8 cellular contexts compared by ENCODE assay signal in the genomic region with DNA sequence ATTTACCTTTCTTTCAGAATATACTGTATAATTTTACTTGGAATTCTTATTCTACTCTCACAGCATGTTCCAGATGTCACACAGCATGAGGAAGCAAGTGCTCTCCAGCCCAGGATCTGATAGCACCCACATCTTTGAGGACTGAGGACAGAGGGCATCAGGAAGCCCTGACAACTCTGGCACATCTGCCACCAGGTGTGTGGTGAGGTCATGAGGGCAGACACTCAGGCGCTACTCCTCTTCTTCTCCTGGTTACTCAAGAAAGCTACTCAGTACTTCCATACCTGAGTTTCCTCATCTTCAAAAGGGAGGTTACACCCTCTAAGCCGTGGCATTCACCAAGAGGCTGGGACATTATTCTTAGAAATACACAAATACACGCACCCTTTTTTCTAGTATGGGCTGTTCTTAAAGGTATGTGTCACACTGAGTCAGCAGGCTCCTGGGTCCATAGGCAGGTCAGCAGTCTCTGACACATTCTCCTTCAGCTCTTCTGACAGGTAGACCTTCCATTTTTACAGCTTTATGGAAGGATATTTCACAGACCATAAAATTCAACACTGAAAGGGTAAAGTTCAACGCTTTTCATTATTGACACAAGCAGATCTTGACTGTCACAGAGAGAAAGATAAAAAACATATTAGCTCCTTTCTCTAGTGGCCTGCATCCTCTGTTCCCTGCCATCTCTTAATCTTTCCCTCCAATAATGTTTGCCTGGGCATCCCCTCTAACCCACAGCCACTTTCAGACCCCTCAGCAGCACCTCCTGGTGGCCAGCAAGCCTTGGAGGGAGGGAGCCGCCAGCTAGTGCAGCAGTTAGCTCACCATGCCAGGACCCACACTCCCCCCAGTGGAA.
DNase-seq lines count a peak whose midpoint lies in the region; FAIRE-seq and TF ChIP-seq lines count a peak whose summit lies in the region.

No MANE protein-coding gene starts in this region.

- H3K4me3 ChIP-seq in AG09309 (ENCODE audit: control insufficient read depth, low read depth, low read length) (no peak overlapping the region), bronchial epithelial cell (ENCODE audit: low read depth, low read length) (no peak overlapping the region), kidney epithelial cell (ENCODE audit: low read depth, low read length) (no peak overlapping the region)

- TF ChIP-seq CTCF in AG09309 (IDR thresholded peaks at IDR 0.05; ENCODE audit: control insufficient read depth, insufficient read depth, low read depth, low read length, missing control alignments) (peak; percentile 92), bronchial epithelial cell (IDR thresholded peaks at IDR 0.05; ENCODE audit: insufficient read depth, low read length, severe bottlenecking) (peak; percentile 45), kidney epithelial cell (IDR thresholded peaks at IDR 0.05; ENCODE audit: insufficient read depth, low read length, poor library complexity, severe bottlenecking) (peak; percentile 98)

- TF ChIP-seq POLR2A in H54 (IDR thresholded peaks at IDR 0.05; ENCODE audit: low read depth, low read length): peak; percentile 32; the same call in 1 of the 2 replicates

- H3K36me3 ChIP-seq in bronchial epithelial cell (ENCODE audit: control insufficient read depth, insufficient read depth, low read length) (no peaks in the 10 kb centered on the region), kidney epithelial cell (ENCODE audit: control insufficient read depth, insufficient read depth, low read length) (no peaks in the 10 kb centered on the region)

- no peaks in the 10 kb centered on the region for H3K27me3 ChIP-seq in bronchial epithelial cell (ENCODE audit: control insufficient read depth, insufficient read depth, low read length)
- no peaks in the 10 kb centered on the region for H3K27me3 ChIP-seq in kidney epithelial cell (ENCODE audit: control insufficient read depth, insufficient read depth, low read length)

- FAIRE-seq in H54 (lab: Jason Lieb, UNC) (peak; percentile 81), bronchial epithelial cell (lab: Jason Lieb, UNC) (peak; percentile 93)

- DNase-seq in AG09309 (ENCODE audit: low read depth) (peak; percentile 44), H54 (ENCODE audit: insufficient read length, low spot score) (peak; percentile 48), RKO (ENCODE audit: low spot score) (peak; percentile 54), bronchial epithelial cell (ENCODE audit: low read depth) (peak; percentile 96), kidney epithelial cell (ENCODE audit: low read depth) (peak; percentile 74), GDM1 (lab: John Stamatoyannopoulos, UW) (no peak)
- DNase-seq in stimulated activated CD8-positive, alpha-beta memory T cell treated with anti-CD3 and anti-CD28 coated beads, Interleukin-12 subunit alpha, Interleukin-12 subunit beta, amount 100 ng/mL, for 1 hour (ENCODE audit: low read depth): peak; percentile 9
- no peak for DNase-seq in central memory CD4-positive, alpha-beta T cell

Comparison
In these comparisons a context has a peak if more than half of its experiments do, and no peak if none do; other contexts are left out.
1. DNase-seq: peak in AG09309 (single experiment), H54 (single experiment), RKO (single experiment), bronchial epithelial cell (single experiment), kidney epithelial cell (single experiment) and stimulated activated CD8-positive, alpha-beta memory T cell treated with anti-CD3 and anti-CD28 coated beads, Interleukin-12 subunit alpha, Interleukin-12 subunit beta, amount 100 ng/mL, for 1 hour (single experiment); none in central memory CD4-positive, alpha-beta T cell (single experiment) and GDM1 (single experiment).
2. CTCF ChIP-seq: peak in every context shown above with its lines; median percentile 98 in kidney epithelial cell; 92 in AG09309; 45 in bronchial epithelial cell.